ENCODE assay signal across 8 cellular contexts in genomic region chr12:47078733-47079364, GRCh38.
DNase-seq lines count a peak whose midpoint lies in the region; ATAC-seq and TF ChIP-seq lines count a peak whose summit lies in the region.

No MANE protein-coding gene starts in this region.

- peak overlapping the region; percentile 75 for H3K4me3 ChIP-seq in choroid plexus epithelial cell (ENCODE audit: low read depth, low read length)

- peaks cover 11% of the 10 kb centered on the region for H3K36me3 Mint-ChIP-seq in stimulated activated memory B cell treated with anti-CD40 and anti-IgM and Interleukin-4, amounts not matched to agents 10 μg/mL and 1 μg/mL and 100 μg/mL, for 72 hours

- peak overlapping the region; percentile 98 for H3K4me3 Mint-ChIP-seq in stimulated activated memory B cell treated with anti-CD40 and anti-IgM and Interleukin-4, amounts not matched to agents 10 μg/mL and 1 μg/mL and 100 μg/mL, for 72 hours

- H3K27ac Mint-ChIP-seq in stimulated activated memory B cell treated with anti-CD40 and anti-IgM and Interleukin-4, amounts not matched to agents 10 μg/mL and 1 μg/mL and 100 μg/mL, for 72 hours: peak overlapping the region; percentile 92

- H3K9me3 Mint-ChIP-seq in stimulated activated memory B cell treated with anti-CD40 and anti-IgM and Interleukin-4, amounts not matched to agents 10 μg/mL and 1 μg/mL and 100 μg/mL, for 72 hours: no peaks in the 10 kb centered on the region

- TF ChIP-seq CTCF in choroid plexus epithelial cell (conservative IDR thresholded peaks at IDR 0.05; ENCODE audit: low read depth, low read length): no peak

- H3K27me3 Mint-ChIP-seq in stimulated activated memory B cell treated with anti-CD40 and anti-IgM and Interleukin-4, amounts not matched to agents 10 μg/mL and 1 μg/mL and 100 μg/mL, for 72 hours: no peaks in the 10 kb centered on the region

- H3K4me1 Mint-ChIP-seq in stimulated activated memory B cell treated with anti-CD40 and anti-IgM and Interleukin-4, amounts not matched to agents 10 μg/mL and 1 μg/mL and 100 μg/mL, for 72 hours: peaks cover 44% of the 10 kb centered on the region

- peak; percentile 54 for ATAC-seq in stimulated activated memory B cell treated with anti-CD40 and anti-IgM and Interleukin-4, amounts not matched to agents 10 μg/mL and 1 μg/mL and 100 μg/mL, for 72 hours
- ATAC-seq in HG03442 (IDR thresholded peaks at IDR 0.05; ENCODE audit: unreplicated experiment) (no peak), GM19023 (IDR thresholded peaks at IDR 0.05; ENCODE audit: unreplicated experiment) (no peak)

- DNase-seq in DMS53 (lab: John Stamatoyannopoulos, UW) (peak; percentile 68), DMS53 treated with DMSO at 0.1 percent for 48 hours (lab: John Stamatoyannopoulos, UW; ENCODE audit: unreplicated experiment) (no peak), T-helper 2 cell (peak in 3 of 5 experiments; percentile 3 to 71 (median 6)), choroid plexus epithelial cell (ENCODE audit: low read depth) (no peak), medulla oblongata (ENCODE audit: extremely low spot score) (peak; percentile 17)

Comparison
In these comparisons a context has a peak if more than half of its experiments do, and no peak if none do; other contexts are left out.
1. DNase-seq: peak in DMS53 (single experiment), T-helper 2 cell (3 of 5) and medulla oblongata (single experiment); none in DMS53 treated with DMSO at 0.1 percent for 48 hours (single experiment) and choroid plexus epithelial cell (single experiment).